Comparison of ENCODE assay signal across 8 cellular contexts in genomic region chr4:179867300-179867878, GRCh38.
DNase-seq lines count a peak whose midpoint lies in the region; ATAC-seq lines count a peak whose summit lies in the region.

No MANE protein-coding gene starts in this region.

- ATAC-seq in GM18498 (IDR thresholded peaks at IDR 0.05; ENCODE audit: unreplicated experiment) (peak; percentile 97), HG02852 (IDR thresholded peaks at IDR 0.05; ENCODE audit: unreplicated experiment) (peak; percentile 100)

- DNase-seq in Ammon's horn (ENCODE audit: low spot score) (peak; percentile 60), NCI-H1092 treated with DMSO at 0.1 percent for 48 hours (lab: John Stamatoyannopoulos, UW) (peak; percentile 51), head of caudate nucleus (peak; percentile 3 to 87 (median 60)), posterior vena cava (ENCODE audit: low spot score) (no peak)
- DNase-seq in activated CD4-positive, alpha-beta T cell treated with anti-CD3 and anti-CD28 coated beads, Interleukin-2, amount 50 U/mL, for 1 hour: peak; percentile 0
- DNase-seq in stimulated activated CD8-positive, alpha-beta memory T cell treated with anti-CD3 and anti-CD28 coated beads, Interleukin-4, amount 100 ng/mL, for 48 hours: peak; percentile 49

- intact Hi-C loops in head of caudate nucleus (cut with DNase I): no loop called here
- intact Hi-C loops in posterior vena cava (cut with DNase I): no loop called here
